Comparison of ENCODE assay signal across 1 cellular context in the genomic region with DNA sequence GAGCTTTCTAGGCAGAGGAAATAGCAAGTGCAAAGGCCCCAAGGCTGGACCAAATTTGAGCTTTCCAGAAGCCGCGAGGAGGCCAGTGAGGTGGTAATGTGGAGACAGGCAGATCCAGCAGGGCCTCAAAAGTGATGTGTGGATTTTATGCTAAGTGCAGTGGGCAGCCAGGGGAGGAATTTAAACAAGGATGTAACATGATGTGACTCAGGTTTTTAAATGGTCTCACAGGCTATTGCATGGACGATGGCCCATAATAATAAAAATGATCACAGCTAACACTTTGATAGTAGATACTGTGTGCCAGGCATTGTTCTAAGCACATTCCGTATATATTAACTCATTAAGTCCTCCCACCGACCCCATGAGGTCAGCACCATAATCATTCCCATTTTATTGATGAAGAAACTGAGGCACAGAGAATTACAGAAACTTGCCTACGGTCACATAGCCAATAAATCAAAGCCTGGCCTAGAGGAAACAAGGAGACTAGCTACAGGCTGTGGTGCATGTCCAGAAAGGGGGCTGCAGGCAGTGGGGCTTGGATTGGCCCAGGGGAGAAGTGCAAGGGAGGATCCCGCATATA.
TF ChIP-seq lines count a peak whose summit lies in the region.

No MANE protein-coding gene starts in this region.

TF ChIP-seq in GM23338, 12 proteins besides CTCF, POLR2A, EP300 and RAD21 (continued from another document):
- TF ChIP-seq, protein P1, sequence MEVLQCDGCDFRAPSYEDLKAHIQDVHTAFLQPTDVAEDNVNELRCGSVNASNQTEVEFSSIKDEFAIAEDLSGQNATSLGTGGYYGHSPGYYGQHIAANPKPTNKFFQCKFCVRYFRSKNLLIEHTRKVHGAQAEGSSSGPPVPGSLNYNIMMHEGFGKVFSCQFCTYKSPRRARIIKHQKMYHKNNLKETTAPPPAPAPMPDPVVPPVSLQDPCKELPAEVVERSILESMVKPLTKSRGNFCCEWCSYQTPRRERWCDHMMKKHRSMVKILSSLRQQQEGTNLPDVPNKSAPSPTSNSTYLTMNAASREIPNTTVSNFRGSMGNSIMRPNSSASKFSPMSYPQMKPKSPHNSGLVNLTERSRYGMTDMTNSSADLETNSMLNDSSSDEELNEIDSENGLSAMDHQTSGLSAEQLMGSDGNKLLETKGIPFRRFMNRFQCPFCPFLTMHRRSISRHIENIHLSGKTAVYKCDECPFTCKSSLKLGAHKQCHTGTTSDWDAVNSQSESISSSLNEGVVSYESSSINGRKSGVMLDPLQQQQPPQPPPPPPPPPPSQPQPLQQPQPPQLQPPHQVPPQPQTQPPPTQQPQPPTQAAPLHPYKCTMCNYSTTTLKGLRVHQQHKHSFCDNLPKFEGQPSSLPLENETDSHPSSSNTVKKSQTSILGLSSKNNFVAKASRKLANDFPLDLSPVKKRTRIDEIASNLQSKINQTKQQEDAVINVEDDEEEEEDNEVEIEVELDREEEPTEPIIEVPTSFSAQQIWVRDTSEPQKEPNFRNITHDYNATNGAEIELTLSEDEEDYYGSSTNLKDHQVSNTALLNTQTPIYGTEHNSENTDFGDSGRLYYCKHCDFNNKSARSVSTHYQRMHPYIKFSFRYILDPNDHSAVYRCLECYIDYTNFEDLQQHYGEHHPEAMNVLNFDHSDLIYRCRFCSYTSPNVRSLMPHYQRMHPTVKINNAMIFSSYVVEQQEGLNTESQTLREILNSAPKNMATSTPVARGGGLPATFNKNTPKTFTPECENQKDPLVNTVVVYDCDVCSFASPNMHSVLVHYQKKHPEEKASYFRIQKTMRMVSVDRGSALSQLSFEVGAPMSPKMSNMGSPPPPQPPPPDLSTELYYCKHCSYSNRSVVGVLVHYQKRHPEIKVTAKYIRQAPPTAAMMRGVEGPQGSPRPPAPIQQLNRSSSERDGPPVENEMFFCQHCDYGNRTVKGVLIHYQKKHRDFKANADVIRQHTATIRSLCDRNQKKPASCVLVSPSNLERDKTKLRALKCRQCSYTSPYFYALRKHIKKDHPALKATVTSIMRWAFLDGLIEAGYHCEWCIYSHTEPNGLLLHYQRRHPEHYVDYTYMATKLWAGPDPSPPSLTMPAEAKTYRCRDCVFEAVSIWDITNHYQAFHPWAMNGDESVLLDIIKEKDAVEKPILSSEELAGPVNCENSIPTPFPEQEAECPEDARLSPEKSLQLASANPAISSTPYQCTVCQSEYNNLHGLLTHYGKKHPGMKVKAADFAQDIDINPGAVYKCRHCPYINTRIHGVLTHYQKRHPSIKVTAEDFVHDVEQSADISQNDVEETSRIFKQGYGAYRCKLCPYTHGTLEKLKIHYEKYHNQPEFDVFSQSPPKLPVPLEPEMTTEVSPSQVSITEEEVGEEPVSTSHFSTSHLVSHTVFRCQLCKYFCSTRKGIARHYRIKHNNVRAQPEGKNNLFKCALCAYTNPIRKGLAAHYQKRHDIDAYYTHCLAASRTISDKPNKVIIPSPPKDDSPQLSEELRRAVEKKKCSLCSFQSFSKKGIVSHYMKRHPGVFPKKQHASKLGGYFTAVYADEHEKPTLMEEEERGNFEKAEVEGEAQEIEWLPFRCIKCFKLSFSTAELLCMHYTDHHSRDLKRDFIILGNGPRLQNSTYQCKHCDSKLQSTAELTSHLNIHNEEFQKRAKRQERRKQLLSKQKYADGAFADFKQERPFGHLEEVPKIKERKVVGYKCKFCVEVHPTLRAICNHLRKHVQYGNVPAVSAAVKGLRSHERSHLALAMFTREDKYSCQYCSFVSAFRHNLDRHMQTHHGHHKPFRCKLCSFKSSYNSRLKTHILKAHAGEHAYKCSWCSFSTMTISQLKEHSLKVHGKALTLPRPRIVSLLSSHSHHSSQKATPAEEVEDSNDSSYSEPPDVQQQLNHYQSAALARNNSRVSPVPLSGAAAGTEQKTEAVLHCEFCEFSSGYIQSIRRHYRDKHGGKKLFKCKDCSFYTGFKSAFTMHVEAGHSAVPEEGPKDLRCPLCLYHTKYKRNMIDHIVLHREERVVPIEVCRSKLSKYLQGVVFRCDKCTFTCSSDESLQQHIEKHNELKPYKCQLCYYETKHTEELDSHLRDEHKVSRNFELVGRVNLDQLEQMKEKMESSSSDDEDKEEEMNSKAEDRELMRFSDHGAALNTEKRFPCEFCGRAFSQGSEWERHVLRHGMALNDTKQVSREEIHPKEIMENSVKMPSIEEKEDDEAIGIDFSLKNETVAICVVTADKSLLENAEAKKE (CRISPR knock-in tag; IDR thresholded peaks at IDR 0.05), result no peak
- TF ChIP-seq NANOG (IDR thresholded peaks at IDR 0.05; ENCODE audit: borderline replicate concordance) (no peak), ZNF114 (CRISPR knock-in tag; IDR thresholded peaks at IDR 0.05) (no peak), POLR2AphosphoS5 (IDR thresholded peaks at IDR 0.05; ENCODE audit: low read depth) (no peak), JUNB (IDR thresholded peaks at IDR 0.05; ENCODE audit: unreplicated experiment) (no peak)
